In genomic region chr12:107092669-107093546, GRCh38 we compare ENCODE assay signal across 1 cellular context.
TF ChIP-seq lines count a peak whose summit lies in the region.

No MANE protein-coding gene starts in this region.

TF ChIP-seq in GM23338, 12 proteins besides CTCF, POLR2A, EP300 and RAD21 (continued from another document):
- no peak for TF ChIP-seq ZNF462 (CRISPR knock-in tag; IDR thresholded peaks at IDR 0.05)
- no peak for TF ChIP-seq EZH2 (IDR thresholded peaks at IDR 0.05; ENCODE audit: low read depth, unreplicated experiment)
- no peak; the same call in 1 of the 2 replicates for TF ChIP-seq CREB1 (CRISPR knock-in tag; IDR thresholded peaks at IDR 0.05; ENCODE audit: low read depth)
